Comparison of ENCODE assay signal across 16 cellular contexts in genomic region chrX:154505726-154506125, GRCh38. TPM values are rescaled to one million over a fixed set of nuclear protein-coding genes. Genes with fewer than 3 reads are reported as not detected.
A peak's percentile ranks its signal among the peaks of the same experiment; 100 is the strongest.
DNase-seq lines count a peak whose midpoint lies in the region; ATAC-seq and TF ChIP-seq lines count a peak whose summit lies in the region.
"Had no signal": no experiment of that assay in that cellular context is flagged by ENCODE, and none has a peak within 500 bp of the region (broad histone marks: within the 10 kb centered on the region; RNA-seq: fewer than 3 reads in every experiment).

No MANE protein-coding gene starts in this region.

- no TSS peak for BruUV-seq in OCI-LY7 (replicated peaks; lab: Mats Ljungman, UMichigan)

- peaks cover 9% of the 10 kb centered on the region for H3K36me3 ChIP-seq in OCI-LY7 (ENCODE audit: insufficient read depth, low read length)
- H3K36me3 ChIP-seq: neural progenitor cell had no signal

- H3K4me3 Mint-ChIP-seq in central memory CD8-positive, alpha-beta T cell = no peak overlapping the region
- H3K4me3 Mint-ChIP-seq: activated naive CD8-positive, alpha-beta T cell treated with anti-CD3 and anti-CD28 coated beads, Interleukin-2, amount 10 ng/mL, durations not matched to agents 7 days and 5 days; neural progenitor cell had no signal

- no peak overlapping the region for H3K27ac ChIP-seq in OCI-LY7 (ENCODE audit: low read depth, low read length, poor library complexity, severe bottlenecking)
- H3K27ac ChIP-seq: C4-2B, neural progenitor cell, tibial nerve had no signal

- H2AFZ ChIP-seq in OCI-LY7 (ENCODE audit: low read length) = no peak overlapping the region
- H2AFZ ChIP-seq: neural progenitor cell had no signal

- intact Hi-C loops in OCI-LY7 (cut with micrococcal nuclease; ENCODE audit: unreplicated experiment) = no loop called here

- H3K4me1 Mint-ChIP-seq in central memory CD8-positive, alpha-beta T cell = peaks cover 1% of the 10 kb centered on the region
- H3K4me1 Mint-ChIP-seq: neural progenitor cell had no signal

- no peaks in the 10 kb centered on the region for H3K4me1 ChIP-seq in OCI-LY7 (ENCODE audit: insufficient read depth, low read length, poor library complexity, severe bottlenecking)
- H3K4me1 ChIP-seq: neural progenitor cell, tibial nerve had no signal

- no peaks in the 10 kb centered on the region for H3K9me3 ChIP-seq in OCI-LY7 (ENCODE audit: low read length)
- H3K9me3 ChIP-seq: tibial nerve had no signal

- H3K27ac Mint-ChIP-seq in central memory CD8-positive, alpha-beta T cell (ENCODE audit: low read depth) = peak overlapping the region; percentile 67
- H3K27ac Mint-ChIP-seq: activated naive CD8-positive, alpha-beta T cell treated with anti-CD3 and anti-CD28 coated beads, Interleukin-2, amount 10 ng/mL, durations not matched to agents 7 days and 5 days; neural progenitor cell had no signal

- peak; percentile 28 for DNase-seq in GM03348 (ENCODE audit: low spot score)
- DNase-seq in MV-4-11 (lab: John Stamatoyannopoulos, UW) = peak; percentile 62
- DNase-seq in central memory CD8-positive, alpha-beta T cell (ENCODE audit: low spot score in 2 of 2) = no peak
- DNase-seq in lung microvascular endothelial cell (ENCODE audit: low read depth in 2 of 2) = peak; percentile 42 to 70
- DNase-seq in OCI-LY7 (ENCODE audit: low spot score) = no peak
- no peak for DNase-seq in NCI-H345 treated with DMSO at 0.1 percent for 48 hours (lab: John Stamatoyannopoulos, UW; ENCODE audit: unreplicated experiment)
- no peak for DNase-seq in AML-193 (lab: John Stamatoyannopoulos, UW)
- DNase-seq: activated CD4-positive, alpha-beta T cell treated with anti-CD3 and anti-CD28 coated beads for 48 hours; activated naive CD8-positive, alpha-beta T cell treated with anti-CD3 and anti-CD28 coated beads, Interleukin-2, amount 10 ng/mL, durations not matched to agents 7 days and 5 days; NCI-H1694 treated with DMSO at 0.1 percent for 48 hours; NCI-H526 treated with DMSO at 0.1 percent for 48 hours; retina had no signal

- peaks cover 8% of the 10 kb centered on the region for H3K36me3 Mint-ChIP-seq in central memory CD8-positive, alpha-beta T cell (ENCODE audit: insufficient read depth)

- TF ChIP-seq CTCF in OCI-LY7 (conservative IDR thresholded peaks at IDR 0.05; ENCODE audit: low read length) = no peak

- POLR2A ChIA-PET in OCI-LY7 (lab: Charles Lee) = no interaction called here

- CTCF ChIA-PET in OCI-LY7 (lab: Charles Lee; ENCODE audit: unreplicated experiment) = no interaction called here

- no peaks in the 10 kb centered on the region for H3K27me3 Mint-ChIP-seq in central memory CD8-positive, alpha-beta T cell
- H3K27me3 Mint-ChIP-seq: activated naive CD8-positive, alpha-beta T cell treated with anti-CD3 and anti-CD28 coated beads, Interleukin-2, amount 10 ng/mL, durations not matched to agents 7 days and 5 days had no signal

- no peak overlapping the region for H3K4me3 ChIP-seq in OCI-LY7 (ENCODE audit: low read depth, low read length, poor library complexity, severe bottlenecking)
- H3K4me3 ChIP-seq: neural progenitor cell, tibial nerve had no signal

- H3K9me2 ChIP-seq in OCI-LY7 (ENCODE audit: insufficient read depth, low read length) = no peaks in the 10 kb centered on the region

- H4K20me1 ChIP-seq in OCI-LY7 (ENCODE audit: insufficient read depth, low read length) = no peaks in the 10 kb centered on the region

- no peak overlapping the region for H3K4me2 ChIP-seq in OCI-LY7 (ENCODE audit: low read length)
- H3K4me2 ChIP-seq: neural progenitor cell had no signal

- no peak for ATAC-seq in central memory CD8-positive, alpha-beta T cell (replicated peaks; ENCODE audit: extremely low read depth, poor library complexity, severe bottlenecking)
- ATAC-seq in HG02840 (IDR thresholded peaks at IDR 0.05; ENCODE audit: low FRiP score, unreplicated experiment) = no peak

- no peaks in the 10 kb centered on the region for H3K79me2 ChIP-seq in OCI-LY7 (ENCODE audit: insufficient read depth, low read depth, low read length)

- no peaks in the 10 kb centered on the region for H3K9me3 Mint-ChIP-seq in central memory CD8-positive, alpha-beta T cell

RNA-seq across cellular contexts. Expression of gene FAM3A, which starts 10.3 kb away (rescaled TPM):
- total RNA-seq in lung microvascular endothelial cell (13.3 and 20.8 TPM in 2 replicates), OCI-LY7 (2022) (21.9 and 24.6 TPM in 2 replicates)
- total RNA-seq in OCI-LY7 (2014; rRNA removed; shearing (Covaris generic)) = 15.3 and 16.4 TPM in 2 replicates

RNA-seq across cellular contexts. Expression of gene SLC10A3, which starts 15.3 kb away (rescaled TPM):
- total RNA-seq in lung microvascular endothelial cell (8.5 and 14.7 TPM in 2 replicates), OCI-LY7 (2022) (12.7 and 15.6 TPM in 2 replicates)
- total RNA-seq in OCI-LY7 (2014; rRNA removed; shearing (Covaris generic)) = 12.4 and 14.1 TPM in 2 replicates

RNA-seq across cellular contexts. Expression of gene UBL4A, which starts 19.3 kb away (rescaled TPM):
- total RNA-seq in lung microvascular endothelial cell (24.6 and 31.3 TPM in 2 replicates), OCI-LY7 (2022) (49.4 and 49.7 TPM in 2 replicates)
- total RNA-seq in OCI-LY7 (2014; rRNA removed; shearing (Covaris generic)) = 76.0 and 89.9 TPM in 2 replicates

RNA-seq across cellular contexts. Expression of gene LAGE3, which starts 26.6 kb away (rescaled TPM):
- total RNA-seq in lung microvascular endothelial cell (12.6 and 19.8 TPM in 2 replicates), OCI-LY7 (2022) (31.3 and 40.6 TPM in 2 replicates)
- 53.2 and 70.1 TPM in 2 replicates for total RNA-seq in OCI-LY7 (2014; rRNA removed; shearing (Covaris generic))

RNA-seq across cellular contexts. Expression of gene G6PD, which starts 40.9 kb away (rescaled TPM):
- total RNA-seq in lung microvascular endothelial cell = 16.9 and 35.1 TPM in 2 replicates
- 21.6 and 26.1 TPM in 2 replicates for total RNA-seq in OCI-LY7 (2014; rRNA removed; shearing (Covaris generic))
- total RNA-seq in OCI-LY7 (2022) = 40.9 and 47.1 TPM in 2 replicates

Comparison
In these comparisons a context has a peak if more than half of its experiments do, and no peak if none do; other contexts are left out.
1. DNase-seq: peak in GM03348 (single experiment), MV-4-11 (single experiment) and lung microvascular endothelial cell (2 of 2); none in central memory CD8-positive, alpha-beta T cell (0 of 2), OCI-LY7 (single experiment), NCI-H345 treated with DMSO at 0.1 percent for 48 hours (single experiment) and AML-193 (0 of 2).